ENCODE assay signal across 8 cellular contexts in genomic region chr13:28138012-28138755, GRCh38. TPM values are rescaled to one million over a fixed set of nuclear protein-coding genes. Genes with fewer than 3 reads are reported as not detected.
DNase-seq lines count a peak whose midpoint lies in the region; ATAC-seq, FAIRE-seq and TF ChIP-seq lines count a peak whose summit lies in the region.

TSS of gene PAN3 (plus strand) at chr13:28138545. CDS start at chr13:28138658, 113 bp downstream.

- H3K27me3 Mint-ChIP-seq in central memory CD8-positive, alpha-beta T cell = no peaks in the 10 kb centered on the region

- peak within 1 kb of the TSS; percentile 79 for H2AFZ ChIP-seq in keratinocyte (ENCODE audit: control insufficient read depth, low read length)

- FAIRE-seq in keratinocyte (lab: Jason Lieb, UNC) = peak; percentile 20

- TF ChIP-seq CTCF in AG04450 (IDR thresholded peaks at IDR 0.05; ENCODE audit: low read depth, low read length) (0 out of 2 replicates have a peak, but pooled peaks have one; percentile 3), keratinocyte (optimal IDR thresholded peaks at IDR 0.05 in 1 of 3, IDR thresholded peaks at IDR 0.05 in 1 of 3, conservative IDR thresholded peaks at IDR 0.05 in 1 of 3; ENCODE audit: extremely low read depth in 1 of 3, insufficient read depth in 2 of 3, low read length in 3 of 3) (no peak)

- POLR2A ChIA-PET in AG04450 (lab: Yijun Ruan, JAX) = interaction anchor here (0.6 to 2.1 kb wide), 10 partner anchors 11 to 887 kb away, joined by 3 to 8 read pairs (median 4); no protein-coding TSS in a partner anchor

- dilution Hi-C loops in keratinocyte (cut with MboI; ENCODE audit: extremely low pct_ligation_motif_present, low sequenced_read_pairs) = no loop called here

- peak within 1 kb of the TSS; percentile 80 for H3K9ac ChIP-seq in keratinocyte (ENCODE audit: control insufficient read depth, extremely low read depth, insufficient read depth, low read length)

- H3K9me3 ChIP-seq in AG04450 (ENCODE audit: control insufficient read depth, insufficient read depth, low read length) = no peaks in the 10 kb centered on the region
- H3K9me3 ChIP-seq in keratinocyte (ENCODE audit: control insufficient read depth, low read depth, low read length) = no peaks in the 10 kb centered on the region

- peaks cover 26% of the 10 kb centered on the region for H3K36me3 Mint-ChIP-seq in central memory CD8-positive, alpha-beta T cell (ENCODE audit: insufficient read depth)

- H3K4me3 Mint-ChIP-seq in central memory CD8-positive, alpha-beta T cell = peak within 1 kb of the TSS; percentile 81

- peaks cover 36% of the 10 kb centered on the region for H3K79me2 ChIP-seq in keratinocyte (ENCODE audit: control insufficient read depth, insufficient read depth, low read length)

- H3K36me3 ChIP-seq in keratinocyte (ENCODE audit: control insufficient read depth in 2 of 2, extremely low read depth in 1 of 2, insufficient read depth in 2 of 2, low read length in 2 of 2) = no peaks in the 10 kb centered on the region

- H3K4me2 ChIP-seq in keratinocyte (ENCODE audit: control insufficient read depth, extremely low read depth, insufficient read depth, low read depth, low read length) = peak within 1 kb of the TSS; percentile 91

- peak; percentile 74 for DNase-seq in AG04450 (ENCODE audit: low read depth, low spot score)
- DNase-seq in NCI-H446 (lab: John Stamatoyannopoulos, UW) = peak; percentile 63 to 91
- DNase-seq in central memory CD8-positive, alpha-beta T cell (ENCODE audit: low spot score in 2 of 2) = peak; percentile 82 to 86
- peak; percentile 21 for DNase-seq in keratinocyte (ENCODE audit: low read depth, low spot score)
- peak; percentile 84 to 86 for DNase-seq in stimulated activated CD4-positive, alpha-beta T cell treated with anti-CD3 and anti-CD28 coated beads, Interleukin-15, amount 100 ng/mL, for 1 hour (ENCODE audit: low read depth in 1 of 2, low spot score in 1 of 2)

- H3K9me1 ChIP-seq in keratinocyte (ENCODE audit: control insufficient read depth, extremely low read depth, insufficient read depth, low read length) = no peaks in the 10 kb centered on the region

- H3K9me3 Mint-ChIP-seq in central memory CD8-positive, alpha-beta T cell = no peaks in the 10 kb centered on the region

- peaks cover 55% of the 10 kb centered on the region for H3K4me1 Mint-ChIP-seq in central memory CD8-positive, alpha-beta T cell

- CTCF ChIA-PET in AG04450 (lab: Charles Lee) = interaction anchor here (0.7 to 0.8 kb wide), 2 partner anchors 8 to 10 kb away, joined by 3 read pairs; no protein-coding TSS in a partner anchor

- H3K4me3 ChIP-seq in AG04450 (ENCODE audit: low read depth, low read length) (peak within 1 kb of the TSS; percentile 92), keratinocyte (ENCODE audit: control insufficient read depth in 2 of 3, extremely low read depth in 1 of 3, insufficient read depth in 2 of 3, low read depth in 1 of 3, low read length in 3 of 3) (peak within 1 kb of the TSS; percentile 69 to 84 (median 84))

- peaks cover 21% of the 10 kb centered on the region for H3K4me1 ChIP-seq in keratinocyte (ENCODE audit: control insufficient read depth, extremely low read depth, insufficient read depth, low read length)

- peak within 1 kb of the TSS; percentile 97 for H3K27ac Mint-ChIP-seq in central memory CD8-positive, alpha-beta T cell (ENCODE audit: low read depth)

- H4K20me1 ChIP-seq in keratinocyte (ENCODE audit: control insufficient read depth, extremely low read depth, insufficient read depth, low read length) = no peaks in the 10 kb centered on the region

- H3K27ac ChIP-seq in AG04450 (ENCODE audit: low read depth, low read length) (peak within 1 kb of the TSS; percentile 92), keratinocyte (ENCODE audit: control insufficient read depth, insufficient read depth, low read length) (peak within 1 kb of the TSS; percentile 78)

- H3K27me3 ChIP-seq in AG04450 (ENCODE audit: control insufficient read depth, insufficient read depth, low read length) (no peaks in the 10 kb centered on the region), keratinocyte (ENCODE audit: control insufficient read depth, extremely low read depth, insufficient read depth, low read length) (no peaks in the 10 kb centered on the region)

- ATAC-seq in GM18868 (IDR thresholded peaks at IDR 0.05; ENCODE audit: unreplicated experiment) (peak; percentile 52), HG03108 (IDR thresholded peaks at IDR 0.05; ENCODE audit: unreplicated experiment) (peak; percentile 43)
- peak; percentile 65 to 70 for ATAC-seq in activated CD4-positive, CD25-positive, alpha-beta regulatory T cell treated with anti-CD3 and anti-CD28 coated beads, Interleukin-2, amount 50 U/mL, for 24 hours
- peak; percentile 52 for ATAC-seq in central memory CD8-positive, alpha-beta T cell (replicated peaks; ENCODE audit: extremely low read depth, poor library complexity, severe bottlenecking)

RNA-seq across cellular contexts. Expression of gene PAN3, which starts in this region (rescaled TPM):
- polyA plus RNA-seq in AG04450 (2011; rRNA removed) = 15.3 and 17.8 TPM in 2 replicates
- 29.9 and 43.6 TPM in 2 replicates for polyA minus RNA-seq in AG04450 (2011; rRNA and poly(A)+ RNA removed)
- 11.8 to 16.8 TPM (median 12.1 TPM) in 3 replicates for polyA plus RNA-seq in keratinocyte
- 4.9 TPM for polyA plus RNA-seq in keratinocyte (2011; ENCODE audit: low read depth)
- 6.4 and 12.8 TPM in 2 replicates for polyA plus RNA-seq in keratinocyte (2011; cell fraction: cytosol; rRNA removed)
- 18.1 and 22.7 TPM in 2 replicates for polyA plus RNA-seq in keratinocyte (2011; cell fraction: nucleus; rRNA removed)
- 9.2 and 12.0 TPM in 2 replicates for polyA plus RNA-seq in keratinocyte (2012; ENCODE audit: low replicate concordance)
- polyA minus RNA-seq in keratinocyte = 8.2 to 42.2 TPM (median 32.7 TPM) in 3 replicates
- polyA minus RNA-seq in keratinocyte (2011; cell fraction: cytosol; rRNA and poly(A)+ RNA removed) = 19.0 TPM
- 27.3 and 44.6 TPM in 2 replicates for polyA minus RNA-seq in keratinocyte (2011; cell fraction: nucleus; rRNA and poly(A)+ RNA removed)

Comparison
In these comparisons a context has a peak if more than half of its experiments do, and no peak if none do; other contexts are left out.
1. Peak in every context shown above with its lines: DNase-seq, ATAC-seq, H3K4me3 ChIP-seq and H3K27ac ChIP-seq.
2. DNase-seq: peak in every context shown above with its lines; median percentile 85 in stimulated activated CD4-positive, alpha-beta T cell treated with anti-CD3 and anti-CD28 coated beads, Interleukin-15, amount 100 ng/mL, for 1 hour; 84 in central memory CD8-positive, alpha-beta T cell; 77 in NCI-H446; 74 in AG04450; 21 in keratinocyte.